8 cellular contexts compared by ENCODE assay signal in the genomic region with DNA sequence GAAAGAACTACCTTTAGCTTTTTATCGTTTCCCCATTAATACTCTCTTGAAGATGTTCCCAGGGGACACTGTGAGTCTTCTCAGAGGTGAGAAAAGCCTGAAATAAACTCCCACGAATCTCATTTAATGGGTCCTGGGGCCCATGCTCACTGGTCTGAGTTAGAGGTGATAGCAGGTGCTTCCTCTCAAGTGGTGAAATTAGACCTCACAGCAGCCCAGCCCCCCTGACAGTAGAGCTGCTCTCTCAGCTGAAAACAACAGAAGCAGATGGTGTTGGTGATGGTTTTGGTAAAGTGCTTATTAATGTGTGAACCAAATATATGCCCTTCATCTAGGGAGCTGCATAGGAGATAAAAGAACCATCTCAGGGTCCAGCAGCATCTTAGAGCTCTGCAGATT.
A peak's percentile ranks its signal among the peaks of the same experiment; 100 is the strongest.
DNase-seq lines count a peak whose midpoint lies in the region; ATAC-seq, FAIRE-seq and TF ChIP-seq lines count a peak whose summit lies in the region.

No MANE protein-coding gene starts in this region.

- TF ChIP-seq CTCF in KMS-11 (conservative IDR thresholded peaks at IDR 0.05; ENCODE audit: low read depth, low read length) = no peak

- DNase-seq in left kidney (ENCODE audit: low read depth, low spot score) (peak; percentile 77), HTR-8/SVneo (ENCODE audit: insufficient read length, low spot score) (no peak), MG63 (no peak), mesendoderm (no peak), left ventricle myocardium superior (no peak)

- intact Hi-C loops in left ventricle myocardium superior (cut with micrococcal nuclease) = no loop called here

- no peaks in the 10 kb centered on the region for H4K20me1 ChIP-seq in KMS-11 (ENCODE audit: insufficient read depth)

- no peaks in the 10 kb centered on the region for H3K27me3 ChIP-seq in KMS-11 (ENCODE audit: insufficient read depth, low read depth)
- H3K27me3 ChIP-seq in MG63 = no peaks in the 10 kb centered on the region
- peaks cover 10% of the 10 kb centered on the region for H3K27me3 ChIP-seq in mesendoderm (ENCODE audit: insufficient read depth, low read length, poor library complexity)

- no peak overlapping the region for H3K56ac ChIP-seq in mesendoderm (ENCODE audit: low read length)

- H3K18ac ChIP-seq in mesendoderm (ENCODE audit: low read length) = no peak overlapping the region

- no peak overlapping the region for H4K5ac ChIP-seq in mesendoderm (ENCODE audit: low read length)

- H3K27ac ChIP-seq in KMS-11 (peak overlapping the region; percentile 36; the same call in 1 of the 2 replicates), mesendoderm (ENCODE audit: low read depth, low read length) (no peak overlapping the region)

- FAIRE-seq in HTR-8/SVneo (lab: Jason Lieb, UNC) = no peak

- no peak overlapping the region for H2BK120ac ChIP-seq in mesendoderm (ENCODE audit: low read depth, low read length)

- ATAC-seq in GM18498 (IDR thresholded peaks at IDR 0.05; ENCODE audit: unreplicated experiment) = peak; percentile 79
- ATAC-seq in GM21526 (IDR thresholded peaks at IDR 0.05; ENCODE audit: low FRiP score, unreplicated experiment) = peak; percentile 67
- no peak for ATAC-seq in left ventricle myocardium superior

- H3K4me1 ChIP-seq in KMS-11 (ENCODE audit: low read depth, poor library complexity, severe bottlenecking) = peaks cover 25% of the 10 kb centered on the region
- no peaks in the 10 kb centered on the region for H3K4me1 ChIP-seq in mesendoderm (ENCODE audit: control insufficient read depth, low read depth, low read length)

- no peak overlapping the region for H2BK5ac ChIP-seq in mesendoderm (ENCODE audit: low read length)

- H3K23ac ChIP-seq in mesendoderm (ENCODE audit: low read length) = no peak overlapping the region

- H3K9ac ChIP-seq in KMS-11 (no peak overlapping the region), mesendoderm (ENCODE audit: low read length) (no peak overlapping the region)

- H3K4me2 ChIP-seq in KMS-11 (peak overlapping the region; percentile 67), mesendoderm (ENCODE audit: low read length) (no peak overlapping the region)

- peak overlapping the region; percentile 39; the same call in 1 of the 2 replicates for H2AFZ ChIP-seq in KMS-11 (ENCODE audit: low read depth)

- H2AK5ac ChIP-seq in mesendoderm (ENCODE audit: low read length) = no peak overlapping the region

- H3K79me1 ChIP-seq in mesendoderm (ENCODE audit: low read length) = no peaks in the 10 kb centered on the region

- no peak overlapping the region for H2BK15ac ChIP-seq in mesendoderm (replicated peaks; ENCODE audit: low read depth)

- no peak overlapping the region for H4K8ac ChIP-seq in mesendoderm (ENCODE audit: low read depth, low read length)

- no peak overlapping the region for H3K4ac ChIP-seq in mesendoderm (ENCODE audit: low read depth, low read length)

- no peak overlapping the region for H3K4me3 ChIP-seq in KMS-11 (IDR thresholded peaks at IDR 0.05; ENCODE audit: insufficient read depth, low read depth, low read length)
- H3K4me3 ChIP-seq in MG63 = no peak overlapping the region
- H3K4me3 ChIP-seq in mesendoderm (ENCODE audit: low read length) = no peak overlapping the region

- no CpG with 5 or more reads among the region's 2 CpGs for WGBS in mesendoderm (ENCODE audit: extremely low coverage, insufficient coverage, low lambda C conversion rate)

- H3K36me3 ChIP-seq in KMS-11 (ENCODE audit: insufficient read depth) = no peaks in the 10 kb centered on the region
- H3K36me3 ChIP-seq in MG63 = no peaks in the 10 kb centered on the region
- no peaks in the 10 kb centered on the region for H3K36me3 ChIP-seq in mesendoderm (ENCODE audit: control insufficient read depth, insufficient read depth, low read length)

- no peaks in the 10 kb centered on the region for H3K9me3 ChIP-seq in MG63

- H3K79me2 ChIP-seq in KMS-11 (ENCODE audit: insufficient read depth, low read depth) = no peaks in the 10 kb centered on the region
- no peaks in the 10 kb centered on the region for H3K79me2 ChIP-seq in mesendoderm (ENCODE audit: control insufficient read depth, insufficient read depth, low read length)
